11 cellular contexts compared by ENCODE assay signal in the genomic region with DNA sequence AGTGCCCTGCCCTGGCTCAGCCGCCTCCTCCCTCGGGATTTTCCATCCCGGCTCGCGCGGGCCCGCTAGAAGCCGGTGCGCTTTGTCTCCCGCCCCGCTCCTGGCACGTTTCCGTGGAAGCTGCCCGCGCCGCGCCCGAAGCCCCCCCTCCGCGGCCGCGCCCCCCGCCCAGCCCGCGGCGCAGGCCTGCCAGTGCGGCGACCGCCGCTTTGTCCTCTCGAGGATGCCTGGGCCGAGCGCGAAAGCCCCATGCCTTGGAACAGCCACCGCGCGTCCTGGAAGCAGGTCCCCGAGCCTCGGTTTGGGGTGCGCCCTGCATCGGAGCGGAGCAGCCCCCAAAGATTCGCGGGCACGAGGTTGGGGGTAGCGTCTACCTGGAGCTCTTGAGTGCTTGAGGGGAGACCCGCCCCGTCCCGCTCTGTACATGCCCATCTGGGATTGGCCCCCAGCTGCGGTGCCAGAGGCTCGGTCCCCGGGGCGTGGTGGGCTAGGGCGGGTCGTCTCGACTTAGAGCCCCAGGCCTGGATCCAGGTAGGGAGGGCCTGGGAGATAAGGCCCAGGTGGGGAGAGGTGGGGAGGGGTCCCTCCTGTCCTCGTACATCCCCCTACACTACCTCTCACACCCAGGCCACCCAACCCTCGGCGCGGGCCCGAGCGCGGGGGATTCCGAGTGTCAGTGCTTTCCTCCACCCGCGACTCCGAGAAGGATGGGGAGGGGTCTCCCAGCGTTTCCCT. TPM values are rescaled to one million over a fixed set of nuclear protein-coding genes. Genes with fewer than 3 reads are reported as not detected.
DNase-seq lines count a peak whose midpoint lies in the region; ATAC-seq and TF ChIP-seq lines count a peak whose summit lies in the region.
"Had no signal": no experiment of that assay in that cellular context is flagged by ENCODE, and none has a peak within 500 bp of the region (broad histone marks: within the 10 kb centered on the region; RNA-seq: fewer than 3 reads in every experiment).

No MANE protein-coding gene starts in this region.

- no peak for TF ChIP-seq CTCF in hepatocyte (IDR thresholded peaks at IDR 0.05; ENCODE audit: poor library complexity)

- peaks cover 20% of the 10 kb centered on the region for H3K4me1 Mint-ChIP-seq in activated T-cell treated with anti-CD3 and anti-CD28 coated beads, Interleukin-2, amount 50 U/mL, for 24 hours (ENCODE audit: low read depth)
- H3K4me1 Mint-ChIP-seq in stimulated activated effector memory CD8-positive, alpha-beta T cell treated with anti-CD3 and anti-CD28 coated beads, Interleukin-12 subunit alpha, Interleukin-12 subunit beta, amount 100 ng/mL, for 72 hours = peaks cover 28% of the 10 kb centered on the region

- WGBS in hepatocyte (ENCODE audit: low lambda C conversion rate, missing lambda C conversion rate) = 70% methylated on average over 44 of the region's 68 CpGs

- H3K4me3 ChIP-seq in hepatocyte = no peak overlapping the region

- H3K36me3 ChIP-seq in hepatocyte (replicated peaks; ENCODE audit: insufficient read depth, low read depth) = no peaks in the 10 kb centered on the region

- peaks cover 49% of the 10 kb centered on the region for H3K27me3 Mint-ChIP-seq in activated T-cell treated with anti-CD3 and anti-CD28 coated beads, Interleukin-2, amount 50 U/mL, for 24 hours

- H3K27ac Mint-ChIP-seq in activated T-cell treated with anti-CD3 and anti-CD28 coated beads, Interleukin-2, amount 50 U/mL, for 24 hours = no peak overlapping the region
- H3K27ac Mint-ChIP-seq in stimulated activated effector memory CD8-positive, alpha-beta T cell treated with anti-CD3 and anti-CD28 coated beads, Interleukin-12 subunit alpha, Interleukin-12 subunit beta, amount 100 ng/mL, for 72 hours = no peak overlapping the region
- H3K27ac Mint-ChIP-seq: stimulated activated naive CD8-positive, alpha-beta T cell treated with anti-CD3 and anti-CD28 coated beads, Interleukin-15, Interleukin-2, amounts not matched to agents 100 ng/mL and 50 ng/mL, for 24 hours had no signal

- H3K4me1 ChIP-seq in hepatocyte (ENCODE audit: insufficient read depth) = peaks cover 4% of the 10 kb centered on the region

- H3K4me3 Mint-ChIP-seq in activated T-cell treated with anti-CD3 and anti-CD28 coated beads, Interleukin-2, amount 50 U/mL, for 24 hours = peak overlapping the region; percentile 75
- peak overlapping the region; percentile 74 for H3K4me3 Mint-ChIP-seq in stimulated activated effector memory CD8-positive, alpha-beta T cell treated with anti-CD3 and anti-CD28 coated beads, Interleukin-12 subunit alpha, Interleukin-12 subunit beta, amount 100 ng/mL, for 72 hours

- H3K9me2 ChIP-seq in hepatocyte (replicated peaks; ENCODE audit: insufficient read depth) = no peaks in the 10 kb centered on the region

- no peak for ATAC-seq in stimulated activated effector memory CD8-positive, alpha-beta T cell treated with anti-CD3 and anti-CD28 coated beads, Interleukin-12 subunit alpha, Interleukin-12 subunit beta, amount 100 ng/mL, for 72 hours
- ATAC-seq in GM18873 (IDR thresholded peaks at IDR 0.05; ENCODE audit: low FRiP score, unreplicated experiment) = no peak
- no peak for ATAC-seq in GM21447 (IDR thresholded peaks at IDR 0.05; ENCODE audit: unreplicated experiment)

- H3K36me3 Mint-ChIP-seq in activated T-cell treated with anti-CD3 and anti-CD28 coated beads, Interleukin-2, amount 50 U/mL, for 24 hours (ENCODE audit: low read depth) = no peaks in the 10 kb centered on the region
- peaks cover 11% of the 10 kb centered on the region for H3K36me3 Mint-ChIP-seq in stimulated activated effector memory CD8-positive, alpha-beta T cell treated with anti-CD3 and anti-CD28 coated beads, Interleukin-12 subunit alpha, Interleukin-12 subunit beta, amount 100 ng/mL, for 72 hours
- H3K36me3 Mint-ChIP-seq: naive B cell had no signal

- H3K79me2 ChIP-seq in hepatocyte = no peaks in the 10 kb centered on the region

- H4K20me1 ChIP-seq in hepatocyte (ENCODE audit: insufficient read depth, poor library complexity, severe bottlenecking) = no peaks in the 10 kb centered on the region

- H3K9me3 Mint-ChIP-seq in activated T-cell treated with anti-CD3 and anti-CD28 coated beads, Interleukin-2, amount 50 U/mL, for 24 hours = no peaks in the 10 kb centered on the region
- H3K9me3 Mint-ChIP-seq in stimulated activated effector memory CD8-positive, alpha-beta T cell treated with anti-CD3 and anti-CD28 coated beads, Interleukin-12 subunit alpha, Interleukin-12 subunit beta, amount 100 ng/mL, for 72 hours = no peaks in the 10 kb centered on the region
- H3K9me3 Mint-ChIP-seq: stimulated activated naive CD8-positive, alpha-beta T cell treated with anti-CD3 and anti-CD28 coated beads, Interleukin-15, Interleukin-2, amounts not matched to agents 100 ng/mL and 50 ng/mL, for 24 hours had no signal

- H3K9me3 ChIP-seq in hepatocyte (ENCODE audit: low read depth) = no peaks in the 10 kb centered on the region

- H3K27ac ChIP-seq in hepatocyte = no peak overlapping the region

- H2AFZ ChIP-seq in hepatocyte = no peak overlapping the region

- peak overlapping the region; percentile 83 for H3K4me2 ChIP-seq in hepatocyte

- peaks cover 15% of the 10 kb centered on the region for H3K27me3 ChIP-seq in hepatocyte

- DNase-seq in activated T-cell treated with anti-CD3 and anti-CD28 coated beads, Interleukin-2, amount 50 U/mL, for 24 hours = no peak
- DNase-seq in activated T-cell treated with anti-CD3 and anti-CD28 coated beads, Interleukin-2, amount 50 U/mL, for 48 hours = no peak
- peak; percentile 10 for DNase-seq in NCI-H345 treated with DMSO at 0.1 percent for 48 hours (lab: John Stamatoyannopoulos, UW; ENCODE audit: unreplicated experiment)
- no peak for DNase-seq in hepatocyte (ENCODE audit: low spot score)
- DNase-seq in stimulated activated effector memory CD8-positive, alpha-beta T cell treated with anti-CD3 and anti-CD28 coated beads, Interleukin-12 subunit alpha, Interleukin-12 subunit beta, amount 100 ng/mL, for 72 hours (ENCODE audit: low spot score in 2 of 2) = no peak
- no peak for DNase-seq in NCI-H187 treated with DMSO at 0.1 percent for 48 hours (lab: John Stamatoyannopoulos, UW)
- DNase-seq: C1 segment of cervical spinal cord, naive B cell had no signal

RNA-seq across cellular contexts. Expression of a gene that starts 1.2 kb away (rescaled TPM):
- 6.3 and 8.4 TPM in 2 replicates for total RNA-seq in hepatocyte
- polyA plus RNA-seq in hepatocyte = 5.7 and 9.5 TPM in 2 replicates
